Comparison of ENCODE assay signal across 26 cellular contexts in genomic region chr2:217475101-217475500, GRCh38.
DNase-seq lines count a peak whose midpoint lies in the region; ATAC-seq, FAIRE-seq and TF ChIP-seq lines count a peak whose summit lies in the region.
"Had no signal": no experiment of that assay in that cellular context is flagged by ENCODE, and none has a peak within 500 bp of the region (broad histone marks: within the 10 kb centered on the region; RNA-seq: fewer than 3 reads in every experiment).

No MANE protein-coding gene starts in this region.

- H3K9me3 Mint-ChIP-seq in astrocyte (ENCODE audit: unreplicated experiment) (no peaks in the 10 kb centered on the region), osteocyte (ENCODE audit: unreplicated experiment) (no peaks in the 10 kb centered on the region)
- H3K9me3 Mint-ChIP-seq: CD4-positive, alpha-beta T cell had no signal

- H3K36me3 ChIP-seq in astrocyte (ENCODE audit: insufficient read depth, low read length), result no peaks in the 10 kb centered on the region
- no peaks in the 10 kb centered on the region for H3K36me3 ChIP-seq in OCI-LY7 (ENCODE audit: insufficient read depth, low read length)
- H3K36me3 ChIP-seq: BE2C; BLaER1 treated with 17β-estradiol and CSF1 and Interleukin-3, amounts not matched to agents 10 nM and 100 nM had no signal

- H3K27me3 Mint-ChIP-seq in astrocyte (ENCODE audit: low read depth, unreplicated experiment) (peaks cover 2% of the 10 kb centered on the region), osteocyte (ENCODE audit: unreplicated experiment) (no peaks in the 10 kb centered on the region)
- H3K27me3 Mint-ChIP-seq: CD4-positive, alpha-beta T cell had no signal

- peaks cover 37% of the 10 kb centered on the region for H3K4me1 Mint-ChIP-seq in astrocyte (ENCODE audit: low read depth, unreplicated experiment)
- peaks cover 57% of the 10 kb centered on the region for H3K4me1 Mint-ChIP-seq in osteocyte (ENCODE audit: unreplicated experiment)
- H3K4me1 Mint-ChIP-seq: CD8-positive, alpha-beta memory T cell had no signal

- DNase-seq in EH (ENCODE audit: low read depth) (peak; percentile 21), astrocyte (ENCODE audit: low read depth) (no peak), choroid plexus epithelial cell (ENCODE audit: low read depth) (peak; percentile 69), osteocyte (ENCODE audit: extremely low spot score, unreplicated experiment) (no peak), OCI-LY7 (ENCODE audit: low spot score) (no peak), AG08396 (ENCODE audit: low spot score) (no peak), amygdala (lab: John Stamatoyannopoulos, UW) (no peak)
- DNase-seq: AML-193; BE2C; CD4-positive, alpha-beta T cell; CD8-positive, alpha-beta memory T cell; DMS 273 treated with DMSO at 0.1 percent for 48 hours; DMS79; GM23248; H7; HCEC 1CT had no signal

- H3K9ac ChIP-seq in astrocyte (ENCODE audit: low read length), result no peak overlapping the region
- H3K9ac ChIP-seq: BLaER1 treated with 17β-estradiol and CSF1 and Interleukin-3, amounts not matched to agents 10 nM and 100 nM; GM23248 had no signal

- H3K9me3 ChIP-seq in astrocyte (ENCODE audit: insufficient read depth, low read depth, low read length) (no peaks in the 10 kb centered on the region), OCI-LY7 (ENCODE audit: low read length) (no peaks in the 10 kb centered on the region)
- H3K9me3 ChIP-seq: BE2C; BLaER1 treated with 17β-estradiol and CSF1 and Interleukin-3, amounts not matched to agents 10 nM and 100 nM had no signal

- FAIRE-seq in astrocyte (lab: Jason Lieb, UNC), result no peak
- FAIRE-seq: A204.1, D721Med, G401.6, GM12892, GM19239, H1 had no signal

- H3K36me3 Mint-ChIP-seq in astrocyte (ENCODE audit: low read depth, unreplicated experiment) (peaks cover 4% of the 10 kb centered on the region), osteocyte (ENCODE audit: unreplicated experiment) (no peaks in the 10 kb centered on the region)
- H3K36me3 Mint-ChIP-seq: CD14-positive monocyte had no signal

- TF ChIP-seq CTCF in astrocyte (IDR thresholded peaks at IDR 0.05; ENCODE audit: insufficient read depth, low read depth, low read length), result no peak
- TF ChIP-seq CTCF in choroid plexus epithelial cell (conservative IDR thresholded peaks at IDR 0.05; ENCODE audit: low read depth, low read length), result no peak
- TF ChIP-seq CTCF in osteocyte (IDR thresholded peaks at IDR 0.05), result no peak
- no peak for TF ChIP-seq CTCF in OCI-LY7 (conservative IDR thresholded peaks at IDR 0.05; ENCODE audit: low read length)

- intact Hi-C loops in OCI-LY7 (cut with micrococcal nuclease; ENCODE audit: unreplicated experiment), result no loop called here

- no TSS peak for BruUV-seq in OCI-LY7 (replicated peaks; lab: Mats Ljungman, UMichigan)

- CTCF ChIA-PET in OCI-LY7 (lab: Charles Lee; ENCODE audit: unreplicated experiment), result no interaction called here

- H3K4me3 Mint-ChIP-seq in astrocyte (ENCODE audit: unreplicated experiment) (no peak overlapping the region), osteocyte (ENCODE audit: unreplicated experiment) (no peak overlapping the region)
- H3K4me3 Mint-ChIP-seq: CD14-positive monocyte; CD4-positive, alpha-beta T cell; CD8-positive, alpha-beta memory T cell had no signal

- peaks cover 15% of the 10 kb centered on the region for H3K4me1 ChIP-seq in astrocyte (ENCODE audit: insufficient read depth, low read length)
- H3K4me1 ChIP-seq in OCI-LY7 (ENCODE audit: insufficient read depth, low read length, poor library complexity, severe bottlenecking), result no peaks in the 10 kb centered on the region
- H3K4me1 ChIP-seq: BE2C had no signal

- no peak overlapping the region for H3K4me3 ChIP-seq in astrocyte (ENCODE audit: insufficient read depth, low read depth, low read length)
- H3K4me3 ChIP-seq in choroid plexus epithelial cell (ENCODE audit: low read depth, low read length), result no peak overlapping the region
- H3K4me3 ChIP-seq in OCI-LY7 (ENCODE audit: low read depth, low read length, poor library complexity, severe bottlenecking), result no peak overlapping the region
- H3K4me3 ChIP-seq: BLaER1 treated with 17β-estradiol and CSF1 and Interleukin-3, amounts not matched to agents 10 nM and 100 nM; GM23248 had no signal

- H3K79me2 ChIP-seq in astrocyte (ENCODE audit: insufficient read depth, low read length), result no peaks in the 10 kb centered on the region
- H3K79me2 ChIP-seq in OCI-LY7 (ENCODE audit: insufficient read depth, low read depth, low read length), result no peaks in the 10 kb centered on the region

- H3K4me2 ChIP-seq in astrocyte (ENCODE audit: low read length) (peak overlapping the region; percentile 18), OCI-LY7 (ENCODE audit: low read length) (no peak overlapping the region)
- H3K4me2 ChIP-seq: BLaER1 treated with 17β-estradiol and CSF1 and Interleukin-3, amounts not matched to agents 10 nM and 100 nM had no signal

- no peaks in the 10 kb centered on the region for H4K20me1 ChIP-seq in astrocyte (ENCODE audit: insufficient read depth, low read length)
- no peaks in the 10 kb centered on the region for H4K20me1 ChIP-seq in OCI-LY7 (ENCODE audit: insufficient read depth, low read length)
- H4K20me1 ChIP-seq: BLaER1 treated with 17β-estradiol and CSF1 and Interleukin-3, amounts not matched to agents 10 nM and 100 nM had no signal

- H3K27ac Mint-ChIP-seq in astrocyte (ENCODE audit: unreplicated experiment) (no peak overlapping the region), osteocyte (ENCODE audit: unreplicated experiment) (peak overlapping the region; percentile 1)
- H3K27ac Mint-ChIP-seq: CD14-positive monocyte; CD4-positive, alpha-beta T cell; CD8-positive, alpha-beta memory T cell had no signal

- H3K27me3 ChIP-seq in astrocyte (ENCODE audit: insufficient read depth, low read length), result no peaks in the 10 kb centered on the region
- H3K27me3 ChIP-seq: BE2C had no signal

- POLR2A ChIA-PET in OCI-LY7 (lab: Charles Lee), result interaction anchor here (0.7 kb wide), 1 partner anchor 627 kb away, joined by 3 read pairs; no protein-coding TSS in a partner anchor

- H2AFZ ChIP-seq in astrocyte (ENCODE audit: low read depth, low read length) (no peak overlapping the region), OCI-LY7 (ENCODE audit: low read length) (no peak overlapping the region)
- H2AFZ ChIP-seq: GM23248 had no signal

- no peak overlapping the region for H3K27ac ChIP-seq in astrocyte (ENCODE audit: low read depth, low read length)
- H3K27ac ChIP-seq in OCI-LY7 (ENCODE audit: low read depth, low read length, poor library complexity, severe bottlenecking), result no peak overlapping the region
- H3K27ac ChIP-seq: 22Rv1; BLaER1 treated with 17β-estradiol and CSF1 and Interleukin-3, amounts not matched to agents 10 nM and 100 nM; GM23248 had no signal

- no peaks in the 10 kb centered on the region for H3K9me2 ChIP-seq in OCI-LY7 (ENCODE audit: insufficient read depth, low read length)

- ATAC-seq in HG02870 (IDR thresholded peaks at IDR 0.05; ENCODE audit: unreplicated experiment), result no peak

Comparison
In these comparisons a context has a peak if more than half of its experiments do, and no peak if none do; other contexts are left out.
1. DNase-seq: peak in EH (single experiment) and choroid plexus epithelial cell (single experiment); none in astrocyte (single experiment), osteocyte (single experiment), OCI-LY7 (single experiment), AG08396 (single experiment) and amygdala (0 of 56).